Comparison of ENCODE assay signal across 8 cellular contexts in the genomic region with DNA sequence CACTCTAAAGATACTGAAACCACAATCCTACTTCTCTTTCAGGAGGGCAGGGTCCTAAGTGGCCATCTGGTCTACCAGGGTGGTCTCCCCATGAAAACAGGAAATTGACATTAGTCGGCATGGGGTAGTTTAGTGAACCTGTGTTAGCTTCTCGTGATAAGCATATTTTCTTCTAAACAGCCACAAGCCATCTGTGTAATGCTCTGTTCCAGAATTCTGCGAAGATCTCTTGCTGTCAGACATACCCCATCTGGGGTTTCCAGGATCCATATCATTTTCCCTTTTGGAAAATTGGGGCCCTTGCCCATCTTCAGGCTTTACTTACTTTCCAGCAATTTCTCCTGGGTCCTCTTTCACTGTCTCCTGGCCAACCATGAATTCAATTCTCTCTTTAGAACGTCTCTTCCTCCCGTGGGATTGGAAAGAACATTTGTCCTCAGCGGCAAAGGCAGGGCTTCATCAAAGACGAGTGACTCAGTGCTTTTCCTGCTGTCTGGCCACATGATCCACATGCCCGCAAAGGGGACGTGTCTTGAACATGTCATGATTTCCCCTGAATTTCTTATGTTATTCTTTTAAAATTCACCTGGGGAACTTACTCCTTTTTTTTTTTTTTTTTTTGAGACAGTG. TPM values are rescaled to one million over a fixed set of nuclear protein-coding genes. Genes with fewer than 3 reads are reported as not detected.
DNase-seq lines count a peak whose midpoint lies in the region; ATAC-seq lines count a peak whose summit lies in the region.

No MANE protein-coding gene starts in this region.

- H3K36me3 ChIP-seq in H7 (replicated peaks; ENCODE audit: control insufficient read depth, insufficient read depth, low read length) = no peaks in the 10 kb centered on the region

- H3K27ac Mint-ChIP-seq in stimulated activated naive CD8-positive, alpha-beta T cell treated with anti-CD3 and anti-CD28 coated beads, Interleukin-15, amount 100 ng/mL, for 72 hours = no peak overlapping the region

- H3K9me3 Mint-ChIP-seq in stimulated activated naive CD8-positive, alpha-beta T cell treated with anti-CD3 and anti-CD28 coated beads, Interleukin-15, amount 100 ng/mL, for 72 hours = peaks cover 6 to 7% of the 10 kb centered on the region in 2 donors

- peak; percentile 53 for DNase-seq in NCI-H1694 treated with DMSO at 0.1 percent for 48 hours (lab: John Stamatoyannopoulos, UW)
- no peak for DNase-seq in NCI-H1694 (lab: John Stamatoyannopoulos, UW)
- peak; percentile 46 to 55 for DNase-seq in activated CD4-positive, alpha-beta T cell treated with anti-CD3 and anti-CD28 coated beads, Interleukin-2, amount 50 U/mL, for 4 hours
- peak; percentile 61 for DNase-seq in Right ventricle myocardium superior
- no peak for DNase-seq in stimulated activated naive CD8-positive, alpha-beta T cell treated with anti-CD3 and anti-CD28 coated beads, Interleukin-15, amount 100 ng/mL, for 72 hours
- no peak for DNase-seq in HUDEP-2 (lab: John Stamatoyannopoulos, UW; ENCODE audit: unreplicated experiment in 76 of 76)
- no peak for DNase-seq in H7
- no peak for DNase-seq in SHP77 treated with DMSO at 0.1 percent for 48 hours (lab: John Stamatoyannopoulos, UW)

- H3K4me3 Mint-ChIP-seq in stimulated activated naive CD8-positive, alpha-beta T cell treated with anti-CD3 and anti-CD28 coated beads, Interleukin-15, amount 100 ng/mL, for 72 hours = peak overlapping the region; percentile 22 to 24

- H3K4me1 Mint-ChIP-seq in stimulated activated naive CD8-positive, alpha-beta T cell treated with anti-CD3 and anti-CD28 coated beads, Interleukin-15, amount 100 ng/mL, for 72 hours = peaks cover 24% of the 10 kb centered on the region

- ATAC-seq in Right ventricle myocardium superior (ENCODE audit: poor library complexity) = peak; percentile 85
- ATAC-seq in stimulated activated naive CD8-positive, alpha-beta T cell treated with anti-CD3 and anti-CD28 coated beads, Interleukin-15, amount 100 ng/mL, for 72 hours = peak; percentile 78

- H3K27me3 ChIP-seq in H7 (ENCODE audit: control insufficient read depth, insufficient read depth, low read length) = no peaks in the 10 kb centered on the region

- no peak overlapping the region for H3K4me3 ChIP-seq in H7 (ENCODE audit: insufficient read depth, low read depth, low read length)

- intact Hi-C loops in Right ventricle myocardium superior (cut with DNase I) = no loop called here

- H3K27me3 Mint-ChIP-seq in stimulated activated naive CD8-positive, alpha-beta T cell treated with anti-CD3 and anti-CD28 coated beads, Interleukin-15, amount 100 ng/mL, for 72 hours = peaks cover 27% of the 10 kb centered on the region

RNA-seq across cellular contexts. Expression of a gene that starts 21.4 kb away (rescaled TPM):
- total RNA-seq in Right ventricle myocardium superior = 133 TPM
- total RNA-seq in H7 (2014; rRNA removed; shearing (Covaris generic)) = 25.1 and 27.2 TPM in 2 replicates

Comparison
In these comparisons a context has a peak if more than half of its experiments do, and no peak if none do; other contexts are left out.
1. DNase-seq: peak in NCI-H1694 treated with DMSO at 0.1 percent for 48 hours (single experiment), activated CD4-positive, alpha-beta T cell treated with anti-CD3 and anti-CD28 coated beads, Interleukin-2, amount 50 U/mL, for 4 hours (2 of 2) and Right ventricle myocardium superior (single experiment); none in NCI-H1694 (single experiment), stimulated activated naive CD8-positive, alpha-beta T cell treated with anti-CD3 and anti-CD28 coated beads, Interleukin-15, amount 100 ng/mL, for 72 hours (0 of 2), HUDEP-2 (0 of 76), H7 (single experiment) and SHP77 treated with DMSO at 0.1 percent for 48 hours (single experiment).